8 cellular contexts compared by ENCODE assay signal in genomic region chr3:168095611-168096209, GRCh38.
DNase-seq lines count a peak whose midpoint lies in the region; ATAC-seq lines count a peak whose summit lies in the region.

Gene GOLIM4 (minus strand): TSS chr3:168095924. CDS start chr3:168095285, 639 bp downstream.

- H3K4me1 ChIP-seq in BLaER1: peaks cover 34% of the 10 kb centered on the region

- DNase-seq in NCI-H226 (peak; percentile 92), cortex of kidney (lab: John Stamatoyannopoulos, UW) (peak; percentile 90), left kidney (ENCODE audit: low read depth, low spot score) (peak; percentile 99)
- DNase-seq in stimulated activated CD4-positive, alpha-beta T cell treated with anti-CD3 and anti-CD28 coated beads, Interleukin-2, amount 100 ng/mL, for 24 hours: peak; percentile 47 to 65

- peak within 1 kb of the TSS; percentile 86 for H3K27ac ChIP-seq in BLaER1

- peak within 1 kb of the TSS; percentile 79 for H3K4me3 ChIP-seq in BLaER1

- H3K9me3 ChIP-seq in BLaER1: no peaks in the 10 kb centered on the region

- no peaks in the 10 kb centered on the region for H3K36me3 ChIP-seq in BLaER1

- peak within 1 kb of the TSS; percentile 91 for H3K4me2 ChIP-seq in BLaER1

- ATAC-seq in GM19035 (IDR thresholded peaks at IDR 0.05; ENCODE audit: unreplicated experiment): peak; percentile 82
- peak; percentile 82 for ATAC-seq in HG03175 (IDR thresholded peaks at IDR 0.05; ENCODE audit: unreplicated experiment)
- ATAC-seq in activated CD4-positive, CD25-positive, alpha-beta regulatory T cell treated with anti-CD3 and anti-CD28 coated beads, Interleukin-2, amount 50 U/mL, for 24 hours: peak; percentile 75 to 77

- peaks cover 39% of the 10 kb centered on the region for H4K20me1 ChIP-seq in BLaER1

- H3K9ac ChIP-seq in BLaER1: peak within 1 kb of the TSS; percentile 84

- H3K27me3 ChIP-seq in BLaER1: no peaks in the 10 kb centered on the region

Comparison
In these comparisons a context has a peak if more than half of its experiments do, and no peak if none do; other contexts are left out.
1. Peak in every context shown above with its lines: DNase-seq, ATAC-seq, H3K4me3 ChIP-seq and H3K27ac ChIP-seq.